In genomic region chr1:32650157-32650751, GRCh38 we compare ENCODE assay signal across 8 cellular contexts. TPM values are rescaled to one million over a fixed set of nuclear protein-coding genes. Genes with fewer than 3 reads are reported as not detected.
DNase-seq lines count a peak whose midpoint lies in the region; ATAC-seq and TF ChIP-seq lines count a peak whose summit lies in the region.

ZBTB8OS (minus strand) TSS chr1:32650550; CDS start chr1:32650529, 21 bp downstream.

- H3K9me3 ChIP-seq in trophoblast cell (ENCODE audit: insufficient read depth, low read depth, low read length), result no peaks in the 10 kb centered on the region
- H3K9me3 ChIP-seq in transverse colon, result no peaks in the 10 kb centered on the region

- H2BK12ac ChIP-seq in trophoblast cell (ENCODE audit: low read length), result no peak within 1 kb of the TSS

- peak within 1 kb of the TSS; percentile 85 for H3K4me2 ChIP-seq in trophoblast cell (ENCODE audit: low read length)

- peak within 1 kb of the TSS; percentile 98 for H3K9ac ChIP-seq in trophoblast cell (ENCODE audit: low read length)

- H3K27ac ChIP-seq in adipose tissue (ENCODE audit: low read depth, low read length), result peak within 1 kb of the TSS; percentile 94
- H3K27ac ChIP-seq in trophoblast cell (ENCODE audit: low read depth, low read length), result peak within 1 kb of the TSS; percentile 98
- H3K27ac ChIP-seq in transverse colon, result peak within 1 kb of the TSS; percentile 96 to 99 (median 99)

- in situ Hi-C loops in transverse colon (cut with MboI; ENCODE audit: low pct_ligation_motif_present in 1 of 4, low pct_unique_long_range_greater_than_20kb in 1 of 4, low sequenced_read_pairs in 3 of 4), result no loop called here

- peaks cover 11% of the 10 kb centered on the region for H3K79me2 ChIP-seq in trophoblast cell (ENCODE audit: control insufficient read depth, insufficient read depth, low read length, poor library complexity)

- DNase-seq in GM10266 (ENCODE audit: extremely low spot score) (peak; percentile 86), NCI-H1417 treated with DMSO at 0.1 percent for 48 hours (lab: John Stamatoyannopoulos, UW) (peak; percentile 81), SW480 (ENCODE audit: low spot score) (peak; percentile 94), cardiac septum (ENCODE audit: low spot score) (peak; percentile 95), trophoblast cell (peak; percentile 95 to 98), transverse colon (peak; percentile 94)

- peak within 1 kb of the TSS; percentile 89 for H2BK5ac ChIP-seq in trophoblast cell (ENCODE audit: low read depth, low read length, poor library complexity)

- peak within 1 kb of the TSS; percentile 93 for H4K91ac ChIP-seq in trophoblast cell (ENCODE audit: low read depth, low read length)

- 0 to 1% (median 0%) methylated on average over 24 of the region's 24 CpGs for whole genome bisulfite sequencing in adipose tissue, 3 donors
- no CpG with 5 or more reads among the region's 24 CpGs for WGBS in trophoblast cell (ENCODE audit: extremely low coverage, insufficient coverage, insufficient read length)
- WGBS in transverse colon (ENCODE audit: low coverage in 1 of 2), 2 donors, result 0 to 2% methylated on average over 13 to 24 of the region's 24 CpGs

- H3K14ac ChIP-seq in trophoblast cell (ENCODE audit: low read length), result peak within 1 kb of the TSS; percentile 80

- peak within 1 kb of the TSS; percentile 90 for H3K4ac ChIP-seq in trophoblast cell (ENCODE audit: low read depth, low read length)

- TF ChIP-seq POLR2A in transverse colon (IDR thresholded peaks at IDR 0.05), result peak; percentile 92

- intact Hi-C loops in cardiac septum (cut with DNase I) (loop anchor here (2.0 kb wide), 2 partner anchors 53 to 167 kb away; partner anchors contain the start of genes S100PBP, SYNC and YARS1), transverse colon (cut with DNase I; ENCODE audit: low total_unique reads) (no loop called here)

- H3K36me3 ChIP-seq in trophoblast cell (ENCODE audit: control insufficient read depth in 1 of 2, insufficient read depth in 2 of 2, low read length in 2 of 2) (peaks cover 16 to 17% of the 10 kb centered on the region in 2 experiments), transverse colon (peaks cover 0 to 6% (median 1%) of the 10 kb centered on the region in 4 donors)

- peak within 1 kb of the TSS; percentile 84 for H4K12ac ChIP-seq in trophoblast cell (ENCODE audit: low read depth, low read length)

- peak within 1 kb of the TSS; percentile 73 for H2AFZ ChIP-seq in trophoblast cell (ENCODE audit: insufficient read depth, low read length, poor library complexity)

- no peak for TF ChIP-seq CTCF in GM10266 (IDR thresholded peaks at IDR 0.05; ENCODE audit: control insufficient read depth, insufficient read depth, low read depth, missing control alignments)
- no peak for TF ChIP-seq CTCF in transverse colon (IDR thresholded peaks at IDR 0.05)

- peak within 1 kb of the TSS; percentile 95 for H3K4me3 ChIP-seq in trophoblast cell (ENCODE audit: low read depth, low read length)
- peak within 1 kb of the TSS; percentile 66 to 82 (median 72) for H3K4me3 ChIP-seq in transverse colon

- no peaks in the 10 kb centered on the region for H3K27me3 ChIP-seq in trophoblast cell (ENCODE audit: insufficient read depth, low read length)
- H3K27me3 ChIP-seq in transverse colon, result no peaks in the 10 kb centered on the region

- ATAC-seq in HG02642 (IDR thresholded peaks at IDR 0.05; ENCODE audit: poor library complexity, unreplicated experiment), result peak; percentile 59

- peak within 1 kb of the TSS; percentile 90 for H4K8ac ChIP-seq in trophoblast cell (ENCODE audit: low read depth, low read length)

- H3K79me1 ChIP-seq in trophoblast cell (ENCODE audit: low read length), result peaks cover 11% of the 10 kb centered on the region

- peak within 1 kb of the TSS; percentile 88 for H3K18ac ChIP-seq in trophoblast cell (ENCODE audit: low read length)

- H3K23ac ChIP-seq in trophoblast cell (ENCODE audit: low read length), result no peak within 1 kb of the TSS

- H2AK5ac ChIP-seq in trophoblast cell (ENCODE audit: low read length), result peak within 1 kb of the TSS; percentile 95

- TF ChIP-seq EP300 in transverse colon (IDR thresholded peaks at IDR 0.05; ENCODE audit: low read depth), result no peak

- H3K4me1 ChIP-seq in trophoblast cell (ENCODE audit: control insufficient read depth in 1 of 2, insufficient read depth in 2 of 2, low read length in 2 of 2) (peaks cover 0 to 5% of the 10 kb centered on the region in 2 experiments), transverse colon (peaks cover 24 to 64% (median 42%) of the 10 kb centered on the region in 4 donors)

- H2BK120ac ChIP-seq in trophoblast cell (ENCODE audit: insufficient read depth, low read length, poor library complexity), result peak within 1 kb of the TSS; percentile 92

RNA-seq across cellular contexts. Expression of gene ZBTB8OS, which starts in this region (rescaled TPM):
- 10 to 100 TPM; 23.4 to 53.5 (median 35.9) TPM for polyA plus RNA-seq in adipose tissue
- total RNA-seq in cardiac septum (30.2 TPM), transverse colon (10 to 100 TPM in 3 of 4 donors, 1 to 10 TPM in 1; 3.4 to 72.9 (median 34.5) TPM)
- polyA plus RNA-seq in trophoblast cell (2013), result 69.1 and 70.1 TPM in 2 replicates

Comparison
In these comparisons a context has a peak if more than half of its experiments do, and no peak if none do; other contexts are left out.
1. Peak in every context shown above with its lines: DNase-seq, ATAC-seq, H3K4me3 ChIP-seq and H3K27ac ChIP-seq.